Comparison of ENCODE assay signal across 8 cellular contexts in genomic region chr4:6673660-6674499, GRCh38. TPM values are rescaled to one million over a fixed set of nuclear protein-coding genes. Genes with fewer than 3 reads are reported as not detected.
A peak's percentile ranks its signal among the peaks of the same experiment; 100 is the strongest.
DNase-seq lines count a peak whose midpoint lies in the region; ATAC-seq and TF ChIP-seq lines count a peak whose summit lies in the region.

No MANE protein-coding gene starts in this region.

- H3K4me3 ChIP-seq in GM12865 (ENCODE audit: low read depth, low read length) = peak overlapping the region; percentile 65
- peak overlapping the region; percentile 76 for H3K4me3 ChIP-seq in right cardiac atrium (ENCODE audit: low read length)
- H3K4me3 ChIP-seq in psoas muscle = peak overlapping the region; percentile 78
- peak overlapping the region; percentile 46 to 89 for H3K4me3 ChIP-seq in uterus

- peak; percentile 63 to 86 for TF ChIP-seq POLR2A in uterus (IDR thresholded peaks at IDR 0.05)

- H3K27me3 ChIP-seq in right cardiac atrium (ENCODE audit: control insufficient read depth, insufficient read depth) (no peaks in the 10 kb centered on the region), psoas muscle (ENCODE audit: insufficient read depth in 3 of 3, low read length in 2 of 3) (no peaks in the 10 kb centered on the region), uterus (no peaks in the 10 kb centered on the region)

- H3K9me3 ChIP-seq in right cardiac atrium (ENCODE audit: control insufficient read depth, low read length) (no peaks in the 10 kb centered on the region), psoas muscle (no peaks in the 10 kb centered on the region), uterus (no peaks in the 10 kb centered on the region)

- peaks cover 9% of the 10 kb centered on the region for H3K4me1 ChIP-seq in right cardiac atrium (ENCODE audit: control insufficient read depth, insufficient read depth, low read length)
- H3K4me1 ChIP-seq in psoas muscle = peaks cover 31% of the 10 kb centered on the region
- peaks cover 13 to 18% of the 10 kb centered on the region in 2 donors for H3K4me1 ChIP-seq in uterus

- H3K36me3 ChIP-seq in psoas muscle (ENCODE audit: insufficient read depth in 1 of 2, low read depth in 1 of 2) (peaks cover 0 to 10% of the 10 kb centered on the region in 2 donors), uterus (no peaks in the 10 kb centered on the region)

- DNase-seq in GM12865 (ENCODE audit: low read depth) = peak; percentile 98
- DNase-seq in NCI-H128 (lab: John Stamatoyannopoulos, UW; ENCODE audit: unreplicated experiment) = peak; percentile 1
- DNase-seq in T-helper 1 cell = peak; percentile 90 to 98 (median 93)
- peak; percentile 95 to 98 (median 97) for DNase-seq in right cardiac atrium
- peak; percentile 92 to 98 for DNase-seq in psoas muscle
- peak; percentile 95 for DNase-seq in uterus

- intact Hi-C loops in right cardiac atrium (cut with DNase I) = no loop called here
- intact Hi-C loops in psoas muscle (cut with DNase I) = no loop called here
- intact Hi-C loops in uterus (cut with DNase I; ENCODE audit: low total_unique reads) = no loop called here

- ATAC-seq in HG02642 (IDR thresholded peaks at IDR 0.05; ENCODE audit: poor library complexity, unreplicated experiment) = peak; percentile 79
- ATAC-seq in right cardiac atrium = peak; percentile 93 to 96
- peak; percentile 94 to 96 (median 94) for ATAC-seq in psoas muscle

- peak overlapping the region; percentile 87 for H3K27ac ChIP-seq in angular gyrus (ENCODE audit: low read depth, low read length)
- H3K27ac ChIP-seq in right cardiac atrium (ENCODE audit: low read length) = peak overlapping the region; percentile 85
- peak overlapping the region; percentile 90 for H3K27ac ChIP-seq in psoas muscle
- peak overlapping the region; percentile 85 to 88 for H3K27ac ChIP-seq in uterus

- under 1% methylated on average over 89 of the region's 89 CpGs for WGBS in right cardiac atrium
- WGBS in psoas muscle, 3 donors = 1% methylated on average over 76 to 89 of the region's 89 CpGs

- TF ChIP-seq CTCF in GM12865 (IDR thresholded peaks at IDR 0.05; ENCODE audit: insufficient read depth, low read depth, low read length, missing control alignments) (no peak), psoas muscle (IDR thresholded peaks at IDR 0.05) (no peak), uterus (IDR thresholded peaks at IDR 0.05) (peak in 2 of 4 experiments; percentile 1 to 18)

RNA-seq across cellular contexts. Expression of gene S100P, which starts 19.8 kb away (rescaled TPM):
- total RNA-seq in right cardiac atrium (1 to 10 TPM in 1 of 4 donors, not detected in 3; 1.5 TPM), psoas muscle (1 to 10 TPM in 1 of 4 donors, under 1 TPM in 2, not detected in 1; 0.34 to 1.5 (median 0.68) TPM), uterus (1 to 10 TPM in 1 of 4 donors, under 1 TPM in 1, not detected in 2; 0.26 to 1.3 TPM)
- polyA plus RNA-seq in right cardiac atrium (0.16 TPM), psoas muscle (under 1 TPM; 0.34 to 0.36 (median 0.35) TPM)

RNA-seq across cellular contexts. Expression of gene MRFAP1, which starts 33.4 kb away (rescaled TPM):
- total RNA-seq in right cardiac atrium = 100 to 1,000 TPM; 250 to 276 (median 263) TPM
- 335 TPM for polyA plus RNA-seq in right cardiac atrium
- 100 to 1,000 TPM; 216 to 300 (median 250) TPM for total RNA-seq in psoas muscle
- 100 to 1,000 TPM; 300 to 539 (median 398) TPM for polyA plus RNA-seq in psoas muscle
- 100 to 1,000 TPM in 3 of 4 donors, 10 to 100 TPM in 1; 29.2 to 263 (median 174) TPM for total RNA-seq in uterus

RNA-seq across cellular contexts. Expression of gene MRFAP1L1, which starts 35.8 kb away (rescaled TPM):
- total RNA-seq in right cardiac atrium (10 to 100 TPM; 51.9 to 58.6 (median 54.1) TPM), psoas muscle (10 to 100 TPM; 30.0 to 39.1 (median 32.4) TPM), uterus (10 to 100 TPM; 56.9 to 99.9 (median 71.7) TPM)
- polyA plus RNA-seq in right cardiac atrium (73.4 TPM), psoas muscle (10 to 100 TPM; 40.5 to 79.0 (median 48.5) TPM)

RNA-seq across cellular contexts. Expression of gene BLOC1S4, which starts 42.1 kb away (rescaled TPM):
- total RNA-seq in right cardiac atrium = 1 to 10 TPM; 7.5 to 9.1 (median 8.4) TPM
- polyA plus RNA-seq in right cardiac atrium = 7.0 TPM
- total RNA-seq in psoas muscle = 10 to 100 TPM in 3 of 4 donors, 1 to 10 TPM in 1; 9.3 to 15.0 (median 14.2) TPM
- polyA plus RNA-seq in psoas muscle = 10 to 100 TPM in 1 of 3 donors, 1 to 10 TPM in 2; 7.6 to 13.8 (median 9.7) TPM
- 10 to 100 TPM in 2 of 4 donors, 1 to 10 TPM in 2; 8.5 to 26.6 (median 11.7) TPM for total RNA-seq in uterus

Comparison
In these comparisons a context has a peak if more than half of its experiments do, and no peak if none do; other contexts are left out.
1. Peak in every context shown above with its lines: DNase-seq, ATAC-seq, H3K4me3 ChIP-seq and H3K27ac ChIP-seq.
2. DNase-seq: peak in every context shown above with its lines; median percentile 98 in GM12865; 97 in right cardiac atrium; 95 in psoas muscle; 95 in uterus; 93 in T-helper 1 cell; 1 in NCI-H128.